In genomic region chr6:29629571-29629970, GRCh38 we compare ENCODE assay signal across 13 cellular contexts.
A peak's percentile ranks its signal among the peaks of the same experiment; 100 is the strongest.
DNase-seq lines count a peak whose midpoint lies in the region; ATAC-seq lines count a peak whose summit lies in the region.
"Had no signal": no experiment of that assay in that cellular context is flagged by ENCODE, and none has a peak within 500 bp of the region (broad histone marks: within the 10 kb centered on the region; RNA-seq: fewer than 3 reads in every experiment).

No MANE protein-coding gene starts in this region.

- no peak for DNase-seq in stimulated activated naive CD8-positive, alpha-beta T cell treated with anti-CD3 and anti-CD28 coated beads, Interleukin-15, amount 100 ng/mL, for 72 hours
- DNase-seq in SK-N-MC (ENCODE audit: low read depth, low spot score) (no peak), Kasumi-1 (lab: John Stamatoyannopoulos, UW) (no peak), inferior parietal cortex (ENCODE audit: extremely low spot score) (no peak)
- DNase-seq: AML-193, cortex of kidney, NCI-H2171, OCI-M1, T-helper 9 cell had no signal

- no peaks in the 10 kb centered on the region for H3K9me3 Mint-ChIP-seq in stimulated activated naive CD8-positive, alpha-beta T cell treated with anti-CD3 and anti-CD28 coated beads, Interleukin-15, Interleukin-2, amounts not matched to agents 100 ng/mL and 50 ng/mL, for 24 hours
- no peaks in the 10 kb centered on the region for H3K9me3 Mint-ChIP-seq in stimulated activated naive CD8-positive, alpha-beta T cell treated with anti-CD3 and anti-CD28 coated beads, Interleukin-15, amount 100 ng/mL, for 72 hours

- H3K36me3 ChIP-seq in SK-N-MC (ENCODE audit: insufficient read depth, low read length) = no peaks in the 10 kb centered on the region

- H3K9ac ChIP-seq in SK-N-MC (ENCODE audit: insufficient read length) = no peak overlapping the region

- H3K4me3 ChIP-seq in SK-N-MC = peak overlapping the region; percentile 86
- peak overlapping the region; percentile 68 for H3K4me3 ChIP-seq in iPS-11a (ENCODE audit: low read depth, low read length)

- H3K27me3 Mint-ChIP-seq in stimulated activated naive CD8-positive, alpha-beta T cell treated with anti-CD3 and anti-CD28 coated beads, Interleukin-15, Interleukin-2, amounts not matched to agents 100 ng/mL and 50 ng/mL, for 24 hours = peaks cover 13% of the 10 kb centered on the region
- H3K27me3 Mint-ChIP-seq in stimulated activated naive CD8-positive, alpha-beta T cell treated with anti-CD3 and anti-CD28 coated beads, Interleukin-15, amount 100 ng/mL, for 72 hours = peaks cover 23% of the 10 kb centered on the region

- H3K27ac Mint-ChIP-seq in stimulated activated naive CD8-positive, alpha-beta T cell treated with anti-CD3 and anti-CD28 coated beads, Interleukin-15, Interleukin-2, amounts not matched to agents 100 ng/mL and 50 ng/mL, for 24 hours = no peak overlapping the region
- H3K27ac Mint-ChIP-seq in stimulated activated naive CD8-positive, alpha-beta T cell treated with anti-CD3 and anti-CD28 coated beads, Interleukin-15, amount 100 ng/mL, for 72 hours = no peak overlapping the region

- H3K27ac ChIP-seq in SK-N-MC = no peak overlapping the region

- no peaks in the 10 kb centered on the region for H3K36me3 Mint-ChIP-seq in stimulated activated naive CD8-positive, alpha-beta T cell treated with anti-CD3 and anti-CD28 coated beads, Interleukin-15, Interleukin-2, amounts not matched to agents 100 ng/mL and 50 ng/mL, for 24 hours (ENCODE audit: low read depth)

- H3K4me3 Mint-ChIP-seq in stimulated activated naive CD8-positive, alpha-beta T cell treated with anti-CD3 and anti-CD28 coated beads, Interleukin-15, Interleukin-2, amounts not matched to agents 100 ng/mL and 50 ng/mL, for 24 hours = peak overlapping the region; percentile 83
- H3K4me3 Mint-ChIP-seq in stimulated activated naive CD8-positive, alpha-beta T cell treated with anti-CD3 and anti-CD28 coated beads, Interleukin-15, amount 100 ng/mL, for 72 hours = peak overlapping the region in 1 of 2 donors; percentile 90

- no peaks in the 10 kb centered on the region for H3K9me3 ChIP-seq in SK-N-MC (ENCODE audit: low read depth, low read length)

- H3K4me1 Mint-ChIP-seq in stimulated activated naive CD8-positive, alpha-beta T cell treated with anti-CD3 and anti-CD28 coated beads, Interleukin-15, Interleukin-2, amounts not matched to agents 100 ng/mL and 50 ng/mL, for 24 hours (ENCODE audit: low read depth) = peaks cover 53% of the 10 kb centered on the region
- H3K4me1 Mint-ChIP-seq in stimulated activated naive CD8-positive, alpha-beta T cell treated with anti-CD3 and anti-CD28 coated beads, Interleukin-15, amount 100 ng/mL, for 72 hours = peaks cover 54% of the 10 kb centered on the region

- ATAC-seq in stimulated activated naive CD8-positive, alpha-beta T cell treated with anti-CD3 and anti-CD28 coated beads, Interleukin-15, amount 100 ng/mL, for 72 hours = no peak
- ATAC-seq in HG02970 (IDR thresholded peaks at IDR 0.05; ENCODE audit: low FRiP score, unreplicated experiment) (no peak), HG03432 (IDR thresholded peaks at IDR 0.05; ENCODE audit: unreplicated experiment) (no peak)
